8 cellular contexts compared by ENCODE assay signal in the genomic region with DNA sequence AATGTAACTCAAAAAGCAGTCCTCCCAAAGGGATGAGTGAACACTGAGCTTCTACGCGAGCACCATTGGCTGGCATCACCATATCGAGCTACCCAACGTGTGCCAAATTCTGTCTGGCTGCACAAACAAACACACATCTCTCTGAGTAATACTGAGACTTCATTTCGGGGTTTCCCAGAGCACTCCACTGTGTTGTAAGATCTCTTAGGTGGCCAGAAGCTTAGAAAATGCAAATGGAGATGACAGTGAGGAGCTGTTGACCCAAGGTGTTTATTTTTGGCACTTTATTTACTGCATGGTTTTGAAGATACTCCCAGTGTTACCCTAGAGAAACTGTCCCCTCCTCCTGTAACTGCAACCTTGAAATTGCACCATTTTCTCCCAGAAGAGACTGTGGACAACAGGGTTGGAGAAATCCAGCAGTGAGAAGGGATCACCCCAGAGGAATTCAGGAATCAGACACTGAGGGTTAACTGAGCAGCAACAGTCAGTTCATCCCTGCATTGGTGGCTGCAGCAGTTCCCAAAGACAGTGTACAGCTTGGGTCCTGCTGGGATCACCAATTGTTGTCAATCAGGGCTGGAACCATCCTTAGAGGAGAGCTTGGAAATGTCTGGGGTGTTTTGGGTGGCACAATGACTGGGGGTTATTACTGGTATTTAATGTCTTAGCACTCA. TPM values are rescaled to one million over a fixed set of nuclear protein-coding genes. Genes with fewer than 3 reads are reported as not detected.
DNase-seq lines count a peak whose midpoint lies in the region; ATAC-seq and TF ChIP-seq lines count a peak whose summit lies in the region.

No MANE protein-coding gene starts in this region.

- no peak for TF ChIP-seq CTCF in GM12875 (IDR thresholded peaks at IDR 0.05; ENCODE audit: borderline replicate concordance, insufficient read depth, low read depth, low read length)
- no peak for TF ChIP-seq CTCF in hepatocyte (IDR thresholded peaks at IDR 0.05; ENCODE audit: poor library complexity)

- 91% methylated on average over 5 of the region's 5 CpGs for WGBS in hepatocyte (ENCODE audit: low lambda C conversion rate, missing lambda C conversion rate)
- WGBS in mesenchymal stem cell = 93% methylated on average over 5 of the region's 5 CpGs

- H3K27me3 ChIP-seq in hepatocyte (no peaks in the 10 kb centered on the region), mesenchymal stem cell (ENCODE audit: control insufficient read depth in 1 of 2, insufficient read depth in 1 of 2, low read length in 2 of 2) (peaks cover 4 to 25% of the 10 kb centered on the region in 2 experiments)

- H3K4me3 ChIP-seq in GM12875 (ENCODE audit: low read depth, low read length) (peak overlapping the region; percentile 51), hepatocyte (no peak overlapping the region), mesenchymal stem cell (ENCODE audit: insufficient read depth in 1 of 2, low read depth in 1 of 2, low read length in 2 of 2) (no peak overlapping the region)

- no peak overlapping the region for H3K4me2 ChIP-seq in hepatocyte
- no peak overlapping the region for H3K4me2 ChIP-seq in mesenchymal stem cell (ENCODE audit: low read length, poor library complexity, severe bottlenecking)

- H2AFZ ChIP-seq in hepatocyte (no peak overlapping the region), mesenchymal stem cell (ENCODE audit: low read depth, low read length) (no peak overlapping the region)

- no peak overlapping the region for H2AK5ac ChIP-seq in mesenchymal stem cell (ENCODE audit: low read length, severe bottlenecking)

- H3K14ac ChIP-seq in mesenchymal stem cell (ENCODE audit: low read length in 2 of 2) = no peak overlapping the region

- DNase-seq in effector CD4-positive, alpha-beta T cell = peak; percentile 58
- DNase-seq in NCI-H526 (lab: John Stamatoyannopoulos, UW) = no peak
- no peak for DNase-seq in hepatocyte (ENCODE audit: low spot score)
- DNase-seq in DMS53 treated with DMSO at 0.1 percent for 48 hours (lab: John Stamatoyannopoulos, UW; ENCODE audit: unreplicated experiment) = no peak
- DNase-seq in mesenchymal stem cell = no peak

- H4K8ac ChIP-seq in mesenchymal stem cell (ENCODE audit: low read length) = no peak overlapping the region

- no peaks in the 10 kb centered on the region for H3K79me2 ChIP-seq in hepatocyte

- H3K4me1 ChIP-seq in hepatocyte (ENCODE audit: insufficient read depth) = no peaks in the 10 kb centered on the region
- H3K4me1 ChIP-seq in mesenchymal stem cell (ENCODE audit: control insufficient read depth, insufficient read depth, low read depth, low read length) = peaks cover 4% of the 10 kb centered on the region

- H3K23ac ChIP-seq in mesenchymal stem cell (ENCODE audit: low read length in 2 of 2) = peak overlapping the region in 1 of 2 experiments; percentile 42

- H3K27ac ChIP-seq in KOPT-K1 (ENCODE audit: low read depth, low read length, poor library complexity, severe bottlenecking) = peak overlapping the region; percentile 89
- H3K27ac ChIP-seq in hepatocyte = no peak overlapping the region
- no peak overlapping the region for H3K27ac ChIP-seq in mesenchymal stem cell (ENCODE audit: low read length, poor library complexity, severe bottlenecking)

- no peak overlapping the region for H3K18ac ChIP-seq in mesenchymal stem cell (ENCODE audit: low read depth in 1 of 2, low read length in 2 of 2)

- H2BK120ac ChIP-seq in mesenchymal stem cell (ENCODE audit: low read depth, low read length) = no peak overlapping the region

- no peaks in the 10 kb centered on the region for H3K9me2 ChIP-seq in hepatocyte (replicated peaks; ENCODE audit: insufficient read depth)

- no peak overlapping the region for H3K4ac ChIP-seq in mesenchymal stem cell (ENCODE audit: low read depth in 1 of 2, low read length in 2 of 2)

- no peaks in the 10 kb centered on the region for H3K9me3 ChIP-seq in KOPT-K1 (ENCODE audit: insufficient read depth, low read length, poor library complexity, severe bottlenecking)
- no peaks in the 10 kb centered on the region for H3K9me3 ChIP-seq in hepatocyte (ENCODE audit: low read depth)
- H3K9me3 ChIP-seq in mesenchymal stem cell (ENCODE audit: control insufficient read depth, low read length) = no peaks in the 10 kb centered on the region

- peak; percentile 58 for ATAC-seq in GM21515 (IDR thresholded peaks at IDR 0.05; ENCODE audit: unreplicated experiment)

- no peaks in the 10 kb centered on the region for H3K79me1 ChIP-seq in mesenchymal stem cell (replicated peaks; ENCODE audit: low read length, poor library complexity, severe bottlenecking)

- no peak overlapping the region for H2BK12ac ChIP-seq in mesenchymal stem cell (ENCODE audit: low read length in 2 of 2)

- H2BK5ac ChIP-seq in mesenchymal stem cell (ENCODE audit: low read depth, low read length, poor library complexity, severe bottlenecking) = no peak overlapping the region

- no peak overlapping the region for H2BK15ac ChIP-seq in mesenchymal stem cell (ENCODE audit: low read depth, poor library complexity, severe bottlenecking)

- H3K9ac ChIP-seq in mesenchymal stem cell (ENCODE audit: low read length) = no peak overlapping the region

- H4K91ac ChIP-seq in mesenchymal stem cell (ENCODE audit: low read length) = no peak overlapping the region

- H4K20me1 ChIP-seq in hepatocyte (ENCODE audit: insufficient read depth, poor library complexity, severe bottlenecking) = no peaks in the 10 kb centered on the region

- H3K36me3 ChIP-seq in KOPT-K1 (ENCODE audit: insufficient read depth, low read length) (no peaks in the 10 kb centered on the region), hepatocyte (replicated peaks; ENCODE audit: insufficient read depth, low read depth) (no peaks in the 10 kb centered on the region), mesenchymal stem cell (ENCODE audit: control insufficient read depth in 1 of 2, insufficient read depth in 2 of 2, low read depth in 1 of 2, low read length in 2 of 2) (no peaks in the 10 kb centered on the region)

RNA-seq across cellular contexts. Expression of a gene that starts 1.0 kb away (rescaled TPM):
- 17.3 and 17.6 TPM in 2 replicates for total RNA-seq in hepatocyte
- 11.8 and 14.4 TPM in 2 replicates for polyA plus RNA-seq in hepatocyte
- polyA plus RNA-seq in mesenchymal stem cell (2013, experiment 1 of 2) = 0.62 TPM
- 0.41 TPM for polyA plus RNA-seq in mesenchymal stem cell (2013, experiment 2 of 2)
